In genomic region chr4:73051625-73052024, GRCh38 we compare ENCODE assay signal across 7 cellular contexts.
"Had no signal": no experiment of that assay in that cellular context is flagged by ENCODE, and none has a peak within 500 bp of the region (broad histone marks: within the 10 kb centered on the region; RNA-seq: fewer than 3 reads in every experiment).

No MANE protein-coding gene starts in this region.

- H3K4me3 Mint-ChIP-seq: H9 had no signal

- H3K9me3 Mint-ChIP-seq: H9 had no signal

- H3K4me3 ChIP-seq: GM23248 had no signal

- H3K27ac ChIP-seq: GM23248 had no signal

- FAIRE-seq: H1, H54, HTR-8/SVneo had no signal

- H2AFZ ChIP-seq: GM23248 had no signal

- DNase-seq: GM23248, H9, HCEC 1CT, IMR-90 had no signal
